Comparison of ENCODE assay signal across 18 cellular contexts in genomic region chr3:196168808-196169391, GRCh38. TPM values are rescaled to one million over a fixed set of nuclear protein-coding genes. Genes with fewer than 3 reads are reported as not detected.
A peak's percentile ranks its signal among the peaks of the same experiment; 100 is the strongest.
DNase-seq lines count a peak whose midpoint lies in the region; ATAC-seq and TF ChIP-seq lines count a peak whose summit lies in the region.
"Had no signal": no experiment of that assay in that cellular context is flagged by ENCODE, and none has a peak within 500 bp of the region (broad histone marks: within the 10 kb centered on the region; RNA-seq: fewer than 3 reads in every experiment).

No MANE protein-coding gene starts in this region.

- H3K27me3 ChIP-seq in Panc1 (ENCODE audit: control insufficient read depth, insufficient read depth, low read length), result no peaks in the 10 kb centered on the region
- no peaks in the 10 kb centered on the region for H3K27me3 ChIP-seq in transverse colon
- H3K27me3 ChIP-seq in CD8-positive, alpha-beta T cell (ENCODE audit: insufficient read depth, low read length), result no peaks in the 10 kb centered on the region
- H3K27me3 ChIP-seq: cardiac muscle cell, neutrophil had no signal

- in situ Hi-C loops in Panc1 (cut with HindIII; ENCODE audit: low pct_unique_long_range_greater_than_20kb, low sequenced_read_pairs) (no loop called here), transverse colon (cut with MboI; ENCODE audit: low pct_ligation_motif_present in 1 of 4, low pct_unique_long_range_greater_than_20kb in 1 of 4, low sequenced_read_pairs in 3 of 4) (no loop called here)

- TF ChIP-seq EP300 in transverse colon (IDR thresholded peaks at IDR 0.05; ENCODE audit: low read depth), result no peak

- H3K27me3 Mint-ChIP-seq in CD8-positive, alpha-beta T cell (ENCODE audit: low read depth), result no peaks in the 10 kb centered on the region
- H3K27me3 Mint-ChIP-seq: activated naive CD4-positive, alpha-beta T cell treated with anti-CD3 and anti-CD28 coated beads, Interleukin-2, amount 50 U/mL, for 24 hours had no signal

- no TSS peak for BruUV-seq in Panc1 (replicated peaks; lab: Mats Ljungman, UMichigan)

- no peak overlapping the region for H3K4me3 Mint-ChIP-seq in CD8-positive, alpha-beta T cell
- H3K4me3 Mint-ChIP-seq: activated naive CD4-positive, alpha-beta T cell treated with anti-CD3 and anti-CD28 coated beads, Interleukin-2, amount 50 U/mL, for 24 hours; endodermal cell had no signal

- POLR2A ChIA-PET in Panc1 (lab: Charles Lee), result no interaction called here
- POLR2A ChIA-PET in CD8-positive, alpha-beta T cell (lab: Charles Lee), result no interaction called here

- intact Hi-C loops in Right ventricle myocardium inferior (cut with DNase I) (no loop called here), cardiac septum (cut with DNase I) (no loop called here), Panc1 (cut with micrococcal nuclease; ENCODE audit: unreplicated experiment) (no loop called here), transverse colon (cut with DNase I; ENCODE audit: low total_unique reads) (no loop called here)
- intact Hi-C loops in CD8-positive, alpha-beta T cell (cut with DNase I, micrococcal nuclease), result no loop called here

- H3K4me1 Mint-ChIP-seq in CD8-positive, alpha-beta T cell (ENCODE audit: low read depth), result no peaks in the 10 kb centered on the region
- H3K4me1 Mint-ChIP-seq: activated naive CD4-positive, alpha-beta T cell treated with anti-CD3 and anti-CD28 coated beads, Interleukin-2, amount 50 U/mL, for 24 hours; endodermal cell had no signal

- 40 to 50% methylated on average over 2 to 6 of the region's 6 CpGs for WGBS in transverse colon (ENCODE audit: low coverage in 1 of 2), 2 donors

- no peak overlapping the region for H3K27ac ChIP-seq in Panc1 (ENCODE audit: low read length)
- peak overlapping the region; percentile 4 to 60 (median 43) for H3K27ac ChIP-seq in transverse colon
- no peak overlapping the region for H3K27ac ChIP-seq in CD8-positive, alpha-beta T cell (ENCODE audit: low read depth, low read length)
- H3K27ac ChIP-seq: cardiac muscle cell had no signal

- H3K36me3 ChIP-seq in Panc1 (ENCODE audit: control insufficient read depth, insufficient read depth, low read length), result no peaks in the 10 kb centered on the region
- H3K36me3 ChIP-seq in transverse colon, result no peaks in the 10 kb centered on the region
- no peaks in the 10 kb centered on the region for H3K36me3 ChIP-seq in CD8-positive, alpha-beta T cell (ENCODE audit: insufficient read depth, low read length)
- H3K36me3 ChIP-seq: cardiac muscle cell, HAP-1, neutrophil had no signal

- CTCF ChIA-PET in Panc1 (lab: Charles Lee), result no interaction called here
- CTCF ChIA-PET in CD8-positive, alpha-beta T cell (lab: Charles Lee), result no interaction called here

- H3K9me3 ChIP-seq in Panc1 (ENCODE audit: control insufficient read depth, insufficient read depth, low read depth, low read length) (no peaks in the 10 kb centered on the region), transverse colon (no peaks in the 10 kb centered on the region)
- no peaks in the 10 kb centered on the region for H3K9me3 ChIP-seq in CD8-positive, alpha-beta T cell (ENCODE audit: low read length)
- H3K9me3 ChIP-seq: HAP-1, neutrophil had no signal

- DNase-seq in Right ventricle myocardium inferior (ENCODE audit: missing footprints) (no peak), cardiac septum (ENCODE audit: low spot score) (no peak), NCI-H1694 treated with DMSO at 0.1 percent for 48 hours (lab: John Stamatoyannopoulos, UW) (peak; percentile 61), Panc1 (ENCODE audit: low read depth, low spot score) (no peak), transverse colon (no peak)
- no peak for DNase-seq in CD8-positive, alpha-beta T cell
- no peak for DNase-seq in activated CD4-positive, CD25-positive, alpha-beta regulatory T cell (lab: John Stamatoyannopoulos, UW)
- DNase-seq: endodermal cell, foreskin fibroblast, mesenchymal stem cell had no signal

- H3K36me3 Mint-ChIP-seq in CD8-positive, alpha-beta T cell, result no peaks in the 10 kb centered on the region
- H3K36me3 Mint-ChIP-seq: activated naive CD4-positive, alpha-beta T cell treated with anti-CD3 and anti-CD28 coated beads, Interleukin-2, amount 50 U/mL, for 24 hours had no signal

- peak; percentile 38 for ATAC-seq in Right ventricle myocardium inferior
- peak; percentile 72 for ATAC-seq in Panc1
- no peak for ATAC-seq in CD8-positive, alpha-beta T cell
- no peak for ATAC-seq in HG03135 (IDR thresholded peaks at IDR 0.05; ENCODE audit: unreplicated experiment)

- H3K9me3 Mint-ChIP-seq in CD8-positive, alpha-beta T cell, result no peaks in the 10 kb centered on the region
- H3K9me3 Mint-ChIP-seq: activated naive CD4-positive, alpha-beta T cell treated with anti-CD3 and anti-CD28 coated beads, Interleukin-2, amount 50 U/mL, for 24 hours; endodermal cell had no signal

- TF ChIP-seq CTCF in Panc1 (IDR thresholded peaks at IDR 0.05), result no peak
- no peak for TF ChIP-seq CTCF in transverse colon (IDR thresholded peaks at IDR 0.05)
- TF ChIP-seq CTCF in CD8-positive, alpha-beta T cell (IDR thresholded peaks at IDR 0.05), result no peak

- no peaks in the 10 kb centered on the region for H3K4me1 ChIP-seq in Panc1 (ENCODE audit: control insufficient read depth, insufficient read depth, low read length)
- peaks cover 3 to 7% (median 3%) of the 10 kb centered on the region in 4 donors for H3K4me1 ChIP-seq in transverse colon
- H3K4me1 ChIP-seq in CD8-positive, alpha-beta T cell (ENCODE audit: insufficient read depth, low read length), result no peaks in the 10 kb centered on the region

- H3K4me3 ChIP-seq in Panc1 (ENCODE audit: low read depth in 2 of 2, low read length in 2 of 2), result no peak overlapping the region
- no peak overlapping the region for H3K4me3 ChIP-seq in transverse colon
- H3K4me3 ChIP-seq in CD8-positive, alpha-beta T cell (ENCODE audit: low read depth, low read length), result no peak overlapping the region
- H3K4me3 ChIP-seq: cardiac muscle cell, HAP-1, skin epidermis had no signal

- no peak for TF ChIP-seq POLR2A in transverse colon (IDR thresholded peaks at IDR 0.05)

- H3K27ac Mint-ChIP-seq in CD8-positive, alpha-beta T cell, result no peak overlapping the region
- H3K27ac Mint-ChIP-seq: activated naive CD4-positive, alpha-beta T cell treated with anti-CD3 and anti-CD28 coated beads, Interleukin-2, amount 50 U/mL, for 24 hours; endodermal cell had no signal

RNA-seq across cellular contexts. Expression of gene ZDHHC19, which starts 42.3 kb away (rescaled TPM):
- total RNA-seq in Right ventricle myocardium inferior (not detected), cardiac septum (0.24 TPM), Panc1 (2021; ENCODE audit: unreplicated experiment) (0.33 TPM), transverse colon (not detected)
- polyA plus RNA-seq in Panc1 (2012; ENCODE audit: insufficient read length), result 2.6 TPM
- total RNA-seq in CD8-positive, alpha-beta T cell, result not detected
- polyA plus RNA-seq: AG04450 had no signal

RNA-seq across cellular contexts. Expression of gene SLC51A, which starts 47.4 kb away (rescaled TPM):
- total RNA-seq in Right ventricle myocardium inferior (0.60 TPM), cardiac septum (0.51 TPM), Panc1 (2021; ENCODE audit: unreplicated experiment) (not detected), transverse colon (100 to 1,000 TPM in 1 of 4 donors, 10 to 100 TPM in 2, 1 to 10 TPM in 1; 7.2 to 123 (median 40.5) TPM)
- polyA plus RNA-seq in Panc1 (2012; ENCODE audit: insufficient read length), result 1.7 TPM
- total RNA-seq in CD8-positive, alpha-beta T cell, result not detected
- total RNA-seq: cardiac muscle cell, SK-MEL-5 had no signal
- polyA plus RNA-seq: AG04450 had no signal

Comparison
In these comparisons a context has a peak if more than half of its experiments do, and no peak if none do; other contexts are left out.
1. ATAC-seq: peak in Right ventricle myocardium inferior (single experiment) and Panc1 (single experiment); none in CD8-positive, alpha-beta T cell (single experiment) and HG03135 (single experiment).
2. H3K27ac ChIP-seq: peak in transverse colon (4 of 4); none in Panc1 (single experiment) and CD8-positive, alpha-beta T cell (single experiment).